Comparison of ENCODE assay signal across 30 cellular contexts in the genomic region with DNA sequence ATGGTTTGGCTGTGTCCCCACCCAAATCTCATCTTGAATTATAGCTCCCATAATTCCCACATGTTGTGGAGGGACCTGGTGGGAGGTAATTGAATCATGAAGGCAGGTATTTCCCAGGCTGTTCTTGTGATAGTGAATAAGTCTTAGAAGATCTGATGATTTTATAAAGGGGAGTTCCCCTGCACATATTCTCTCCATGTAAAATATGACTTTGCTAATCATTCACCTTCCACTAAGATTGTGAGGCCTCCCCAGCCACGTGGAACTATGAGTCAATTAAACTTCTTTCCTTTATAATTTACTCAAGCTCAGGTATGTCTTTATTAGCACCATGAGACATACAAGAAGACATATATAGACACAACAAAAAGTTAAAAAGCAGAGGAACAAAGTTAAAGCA.
"Had no signal": no experiment of that assay in that cellular context is flagged by ENCODE, and none has a peak within 500 bp of the region (broad histone marks: within the 10 kb centered on the region; RNA-seq: fewer than 3 reads in every experiment).

No MANE protein-coding gene starts in this region.

- H3K4me1 Mint-ChIP-seq: activated naive CD8-positive, alpha-beta T cell treated with anti-CD3 and anti-CD28 coated beads, Interleukin-2, amount 50 U/mL, for 24 hours; brain had no signal

- H3K27ac Mint-ChIP-seq: activated CD4-positive, alpha-beta memory T cell treated with anti-CD3 and anti-CD28 coated beads for 36 hours; activated naive CD8-positive, alpha-beta T cell; activated naive CD8-positive, alpha-beta T cell treated with anti-CD3 and anti-CD28 coated beads, Interleukin-2, amount 50 U/mL, for 24 hours; activated T-helper 1 cell treated with anti-CD3 and anti-CD28 coated beads, Interleukin-12 subunit alpha, Interleukin-12 subunit beta, Interleukin-2, Interleukin-4 antibody, amounts not matched to agents 30 ng/mL and 10 ng/mL and 1 ng/mL, durations not matched to agents 14 hours and 24 hours and 36 hours; brain; T-helper 1 cell treated with Interleukin-12 subunit alpha and Interleukin-12 subunit beta and Interleukin-4 antibody, amounts not matched to agents 30 μg/mL and 1 μg/mL, for 36 hours; T-helper 2 cell treated with Interferon-gamma antibody and Interleukin-4, amounts not matched to agents 5 μg/mL and 100 μg/mL, for 36 hours had no signal

- H3K4me2 ChIP-seq: PC-9 had no signal

- H3K4me3 ChIP-seq: K562, PC-9, SJCRH30, SK-N-MC had no signal

- H3K27ac ChIP-seq: PC-9, SJCRH30, SK-N-MC had no signal

- H3K36me3 Mint-ChIP-seq: brain had no signal

- H2AFZ ChIP-seq: PC-9 had no signal

- H3K27me3 ChIP-seq: SJCRH30 had no signal

- H3K27me3 Mint-ChIP-seq: activated CD4-positive, alpha-beta memory T cell treated with anti-CD3 and anti-CD28 coated beads for 36 hours; activated naive CD8-positive, alpha-beta T cell; activated naive CD8-positive, alpha-beta T cell treated with anti-CD3 and anti-CD28 coated beads, Interleukin-2, amount 50 U/mL, for 24 hours had no signal

- DNase-seq: activated CD4-positive, alpha-beta memory T cell treated with anti-CD3 and anti-CD28 coated beads for 36 hours; activated CD4-positive, alpha-beta T cell treated with anti-CD3 and anti-CD28 coated beads, Interleukin-2, amount 50 U/mL, for 1 hour; activated CD8-positive, alpha-beta memory T cell treated with anti-CD3 and anti-CD28 coated beads, Interleukin-2, amount 50 U/mL, for 4 hours; activated effector memory CD4-positive, alpha-beta T cell treated with Interleukin-2 at 50 U/mL for 16 hours; activated naive CD8-positive, alpha-beta T cell treated with anti-CD3 and anti-CD28 coated beads, Interleukin-2, amount 50 U/mL, for 24 hours; activated T-cell treated with anti-CD3 and anti-CD28 coated beads for 4 hours; activated T-cell treated with anti-CD3 and anti-CD28 coated beads, Interleukin-2, amount 50 U/mL, for 4 hours; anterior cingulate cortex; caudate nucleus; cerebellar nuclear complex; NCI-H1048; NCI-H1105 treated with DMSO at 0.1 percent for 48 hours; NCI-H1436; NCI-H1694; NCI-H1930; NCI-H2081 treated with DMSO at 0.1 percent for 48 hours; NCI-H345; NCI-H526; NCI-H748 treated with DMSO at 0.1 percent for 48 hours; NK-92 treated with Interleukin-12 subunit alpha and Interleukin-12 subunit beta, amount 100 ng/mL, for 24 hours; PC-9; SHP77; SJCRH30 had no signal

- H3K4me1 ChIP-seq: SJCRH30 had no signal

- H3K9me3 ChIP-seq: SJCRH30 had no signal

- H3K4me3 Mint-ChIP-seq: activated CD4-positive, alpha-beta memory T cell treated with anti-CD3 and anti-CD28 coated beads for 36 hours; activated naive CD8-positive, alpha-beta T cell; activated naive CD8-positive, alpha-beta T cell treated with anti-CD3 and anti-CD28 coated beads, Interleukin-2, amount 50 U/mL, for 24 hours; activated T-cell treated with anti-CD3 and anti-CD28 coated beads, Interleukin-2, amount 50 U/mL, for 4 hours; activated T-helper 1 cell treated with anti-CD3 and anti-CD28 coated beads, Interleukin-12 subunit alpha, Interleukin-12 subunit beta, Interleukin-2, Interleukin-4 antibody, amounts not matched to agents 30 ng/mL and 10 ng/mL and 1 ng/mL, durations not matched to agents 14 hours and 24 hours and 36 hours; brain; T-helper 1 cell treated with Interleukin-12 subunit alpha and Interleukin-12 subunit beta and Interleukin-4 antibody, amounts not matched to agents 30 μg/mL and 1 μg/mL, for 36 hours; T-helper 2 cell treated with Interferon-gamma antibody and Interleukin-4, amounts not matched to agents 5 μg/mL and 100 μg/mL, for 36 hours had no signal

- ATAC-seq: activated naive CD8-positive, alpha-beta T cell treated with anti-CD3 and anti-CD28 coated beads, Interleukin-2, amount 50 U/mL, for 24 hours; activated T-cell treated with anti-CD3 and anti-CD28 coated beads, Interleukin-2, amount 50 U/mL, for 4 hours; K562 had no signal

- H3K36me3 ChIP-seq: SJCRH30 had no signal
